Comparison of ENCODE assay signal across 1 cellular context in the genomic region with DNA sequence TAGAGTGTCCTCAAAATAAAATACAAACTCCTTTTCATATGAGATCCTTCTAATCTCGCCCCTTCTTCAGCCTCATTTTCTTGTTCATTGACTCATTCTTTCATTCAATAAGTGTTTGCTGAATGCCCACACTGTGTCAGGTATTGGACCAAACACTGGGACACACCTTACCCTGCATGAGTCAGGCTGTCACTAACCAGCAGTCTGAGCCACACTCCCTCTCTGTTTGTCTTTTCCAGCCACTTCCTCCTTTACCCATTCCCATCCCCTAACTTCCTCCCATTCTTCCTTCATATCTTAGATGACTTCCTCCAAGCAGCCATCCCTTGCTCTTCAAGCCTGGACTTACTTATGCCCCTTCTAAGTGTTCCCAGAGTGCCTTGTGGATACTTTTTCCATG.
TF ChIP-seq lines count a peak whose summit lies in the region.

No MANE protein-coding gene starts in this region.

TF ChIP-seq in SK-N-SH treated with all-trans-retinoic acid at 6 μM for 48 hours, 23 proteins besides CTCF, POLR2A, EP300 and RAD21 (continued from another document):
- TF ChIP-seq, protein P1, sequence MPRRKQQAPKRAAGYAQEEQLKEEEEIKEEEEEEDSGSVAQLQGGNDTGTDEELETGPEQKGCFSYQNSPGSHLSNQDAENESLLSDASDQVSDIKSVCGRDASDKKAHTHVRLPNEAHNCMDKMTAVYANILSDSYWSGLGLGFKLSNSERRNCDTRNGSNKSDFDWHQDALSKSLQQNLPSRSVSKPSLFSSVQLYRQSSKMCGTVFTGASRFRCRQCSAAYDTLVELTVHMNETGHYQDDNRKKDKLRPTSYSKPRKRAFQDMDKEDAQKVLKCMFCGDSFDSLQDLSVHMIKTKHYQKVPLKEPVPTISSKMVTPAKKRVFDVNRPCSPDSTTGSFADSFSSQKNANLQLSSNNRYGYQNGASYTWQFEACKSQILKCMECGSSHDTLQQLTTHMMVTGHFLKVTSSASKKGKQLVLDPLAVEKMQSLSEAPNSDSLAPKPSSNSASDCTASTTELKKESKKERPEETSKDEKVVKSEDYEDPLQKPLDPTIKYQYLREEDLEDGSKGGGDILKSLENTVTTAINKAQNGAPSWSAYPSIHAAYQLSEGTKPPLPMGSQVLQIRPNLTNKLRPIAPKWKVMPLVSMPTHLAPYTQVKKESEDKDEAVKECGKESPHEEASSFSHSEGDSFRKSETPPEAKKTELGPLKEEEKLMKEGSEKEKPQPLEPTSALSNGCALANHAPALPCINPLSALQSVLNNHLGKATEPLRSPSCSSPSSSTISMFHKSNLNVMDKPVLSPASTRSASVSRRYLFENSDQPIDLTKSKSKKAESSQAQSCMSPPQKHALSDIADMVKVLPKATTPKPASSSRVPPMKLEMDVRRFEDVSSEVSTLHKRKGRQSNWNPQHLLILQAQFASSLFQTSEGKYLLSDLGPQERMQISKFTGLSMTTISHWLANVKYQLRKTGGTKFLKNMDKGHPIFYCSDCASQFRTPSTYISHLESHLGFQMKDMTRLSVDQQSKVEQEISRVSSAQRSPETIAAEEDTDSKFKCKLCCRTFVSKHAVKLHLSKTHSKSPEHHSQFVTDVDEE (CRISPR knock-in tag; IDR thresholded peaks at IDR 0.05) = no peak
- TF ChIP-seq PPARA (CRISPR knock-in tag; IDR thresholded peaks at IDR 0.05; ENCODE audit: borderline replicate concordance) (no peak), ARNTL (CRISPR knock-in tag; IDR thresholded peaks at IDR 0.05; ENCODE audit: borderline replicate concordance, low read depth) (no peak), ZFP30 (CRISPR knock-in tag; IDR thresholded peaks at IDR 0.05) (no peak), ZNF70 (CRISPR knock-in tag; IDR thresholded peaks at IDR 0.05) (no peak), SNAI2 (CRISPR knock-in tag; IDR thresholded peaks at IDR 0.05) (no peak), TOX (CRISPR knock-in tag; IDR thresholded peaks at IDR 0.05; ENCODE audit: borderline replicate concordance) (no peak)
- TF ChIP-seq, protein P2, sequence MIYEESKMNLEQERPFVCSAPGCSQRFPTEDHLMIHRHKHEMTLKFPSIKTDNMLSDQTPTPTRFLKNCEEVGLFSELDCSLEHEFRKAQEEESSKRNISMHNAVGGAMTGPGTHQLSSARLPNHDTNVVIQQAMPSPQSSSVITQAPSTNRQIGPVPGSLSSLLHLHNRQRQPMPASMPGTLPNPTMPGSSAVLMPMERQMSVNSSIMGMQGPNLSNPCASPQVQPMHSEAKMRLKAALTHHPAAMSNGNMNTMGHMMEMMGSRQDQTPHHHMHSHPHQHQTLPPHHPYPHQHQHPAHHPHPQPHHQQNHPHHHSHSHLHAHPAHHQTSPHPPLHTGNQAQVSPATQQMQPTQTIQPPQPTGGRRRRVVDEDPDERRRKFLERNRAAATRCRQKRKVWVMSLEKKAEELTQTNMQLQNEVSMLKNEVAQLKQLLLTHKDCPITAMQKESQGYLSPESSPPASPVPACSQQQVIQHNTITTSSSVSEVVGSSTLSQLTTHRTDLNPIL (CRISPR knock-in tag; IDR thresholded peaks at IDR 0.05; ENCODE audit: low read depth) = no peak
